ENCODE assay signal across 8 cellular contexts in genomic region chrX:149939271-149940014, GRCh38. TPM values are rescaled to one million over a fixed set of nuclear protein-coding genes. Genes with fewer than 3 reads are reported as not detected.
DNase-seq lines count a peak whose midpoint lies in the region; ATAC-seq and TF ChIP-seq lines count a peak whose summit lies in the region.

No MANE protein-coding gene starts in this region.

- H3K27ac ChIP-seq in AG04450 (ENCODE audit: low read depth, low read length) (peak overlapping the region; percentile 97), HUES48 (ENCODE audit: low read depth, low read length) (peak overlapping the region; percentile 93)

- DNase-seq in AG04450 (ENCODE audit: low read depth, low spot score) (peak; percentile 84), NOMO-1 treated with dmso at 0.1 percent for 144 hours (lab: John Stamatoyannopoulos, UW; ENCODE audit: unreplicated experiment) (peak; percentile 56), endothelial cell (ENCODE audit: low spot score) (peak; percentile 87), mesothelial cell of epicardium (ENCODE audit: low spot score in 2 of 2, unreplicated experiment in 2 of 2) (peak; percentile 93)
- peak; percentile 67 for DNase-seq in activated CD8-positive, alpha-beta memory T cell treated with anti-CD3 and anti-CD28 coated beads, Interleukin-2, amount 50 U/mL, for 24 hours (ENCODE audit: extremely low read depth)
- DNase-seq in stimulated activated CD8-positive, alpha-beta memory T cell treated with anti-CD3 and anti-CD28 coated beads, Interleukin-15, amount 100 ng/mL, for 1 hour (ENCODE audit: low read depth): peak; percentile 71

- no peaks in the 10 kb centered on the region for H3K4me1 ChIP-seq in HUES48 (ENCODE audit: control insufficient read depth, insufficient read depth, low read length)

- TF ChIP-seq CTCF in AG04450 (IDR thresholded peaks at IDR 0.05; ENCODE audit: low read depth, low read length): no peak
- TF ChIP-seq CTCF in endothelial cell (IDR thresholded peaks at IDR 0.05; ENCODE audit: unreplicated experiment): no peak
- no peak for TF ChIP-seq CTCF in mesothelial cell of epicardium (IDR thresholded peaks at IDR 0.05; ENCODE audit: unreplicated experiment)

- H3K4me1 Mint-ChIP-seq in endothelial cell (ENCODE audit: unreplicated experiment) (peaks cover 8% of the 10 kb centered on the region), mesothelial cell of epicardium (no peaks in the 10 kb centered on the region)

- H3K9me3 Mint-ChIP-seq in endothelial cell (ENCODE audit: unreplicated experiment): no peaks in the 10 kb centered on the region
- no peaks in the 10 kb centered on the region for H3K9me3 Mint-ChIP-seq in mesothelial cell of epicardium

- peak overlapping the region; percentile 75 for H3K27ac Mint-ChIP-seq in endothelial cell (ENCODE audit: unreplicated experiment)
- peak overlapping the region; percentile 98 for H3K27ac Mint-ChIP-seq in mesothelial cell of epicardium

- H3K27me3 ChIP-seq in AG04450 (ENCODE audit: control insufficient read depth, insufficient read depth, low read length) (no peaks in the 10 kb centered on the region), HUES48 (ENCODE audit: control insufficient read depth, insufficient read depth, low read length) (no peaks in the 10 kb centered on the region)

- H3K36me3 Mint-ChIP-seq in endothelial cell (ENCODE audit: low read depth, unreplicated experiment) (peaks cover 8% of the 10 kb centered on the region), mesothelial cell of epicardium (peaks cover 2% of the 10 kb centered on the region)

- H3K9me3 ChIP-seq in AG04450 (ENCODE audit: control insufficient read depth, insufficient read depth, low read length) (peaks cover 4% of the 10 kb centered on the region; the same call in 1 of the 2 replicates), HUES48 (ENCODE audit: control insufficient read depth, insufficient read depth, low read length) (peaks cover 5% of the 10 kb centered on the region; the same call in 1 of the 2 replicates)

- H3K9ac ChIP-seq in HUES48 (ENCODE audit: low read depth, low read length): peak overlapping the region; percentile 68; the same call in 1 of the 2 replicates

- H3K27me3 Mint-ChIP-seq in endothelial cell (ENCODE audit: unreplicated experiment) (peaks cover 2% of the 10 kb centered on the region), mesothelial cell of epicardium (ENCODE audit: low read depth) (no peaks in the 10 kb centered on the region)

- POLR2A ChIA-PET in AG04450 (lab: Yijun Ruan, JAX): interaction anchor here (0.6 to 1.3 kb wide), 6 partner anchors 98 to 828 kb away, joined by 3 to 6 read pairs (median 4); partner anchors contain the start of genes EOLA1 and MAMLD1

- H3K4me3 ChIP-seq in AG04450 (ENCODE audit: low read depth, low read length) (peak overlapping the region; percentile 64), HUES48 (ENCODE audit: low read depth, low read length) (peak overlapping the region; percentile 83)

- peak; percentile 0 for ATAC-seq in GM19452 (IDR thresholded peaks at IDR 0.05; ENCODE audit: unreplicated experiment)

- peaks cover 5% of the 10 kb centered on the region; the same call in 1 of the 2 replicates for H3K36me3 ChIP-seq in HUES48 (ENCODE audit: control insufficient read depth, insufficient read depth, low read length)

- H3K4me3 Mint-ChIP-seq in endothelial cell (ENCODE audit: unreplicated experiment) (peak overlapping the region; percentile 86), mesothelial cell of epicardium (peak overlapping the region; percentile 87)

- CTCF ChIA-PET in AG04450 (lab: Charles Lee): interaction anchor here (0.6 to 1.6 kb wide), 23 partner anchors 11 to 1813 kb away, joined by 3 to 7 read pairs (median 3); no protein-coding TSS in a partner anchor

RNA-seq across cellular contexts. Expression of gene EOLA2, which starts 1.2 kb away (rescaled TPM):
- polyA plus RNA-seq in AG04450 (2011; rRNA removed): 35.5 and 38.0 TPM in 2 replicates
- 17.1 and 24.0 TPM in 2 replicates for polyA minus RNA-seq in AG04450 (2011; rRNA and poly(A)+ RNA removed)
- 118 TPM for total RNA-seq in endothelial cell (ENCODE audit: unreplicated experiment)
- total RNA-seq in mesothelial cell of epicardium: 36.3 to 42.5 TPM (median 39.3 TPM) in 3 replicates

RNA-seq across cellular contexts. Expression of gene HSFX4, which starts 10.1 kb away (rescaled TPM):
- polyA plus RNA-seq in AG04450 (2011; rRNA removed): not detected in 2 replicates
- not detected in 2 replicates for polyA minus RNA-seq in AG04450 (2011; rRNA and poly(A)+ RNA removed)
- total RNA-seq in endothelial cell (ENCODE audit: unreplicated experiment): not detected
- not detected in 3 replicates for total RNA-seq in mesothelial cell of epicardium

RNA-seq across cellular contexts. Expression of gene MAGEA8, which starts 58.5 kb away (rescaled TPM):
- not detected in 2 replicates for polyA plus RNA-seq in AG04450 (2011; rRNA removed)
- not detected in 2 replicates for polyA minus RNA-seq in AG04450 (2011; rRNA and poly(A)+ RNA removed)
- total RNA-seq in endothelial cell (ENCODE audit: unreplicated experiment): not detected
- not detected in 3 replicates for total RNA-seq in mesothelial cell of epicardium

Comparison
In these comparisons a context has a peak if more than half of its experiments do, and no peak if none do; other contexts are left out.
1. Peak in every context shown above with its lines: DNase-seq, ATAC-seq, H3K4me3 ChIP-seq and H3K27ac ChIP-seq.